18 cellular contexts compared by ENCODE assay signal in genomic region chr21:46108827-46109226, GRCh38. TPM values are rescaled to one million over a fixed set of nuclear protein-coding genes. Genes with fewer than 3 reads are reported as not detected.
DNase-seq lines count a peak whose midpoint lies in the region; ATAC-seq and TF ChIP-seq lines count a peak whose summit lies in the region.
"Had no signal": no experiment of that assay in that cellular context is flagged by ENCODE, and none has a peak within 500 bp of the region (broad histone marks: within the 10 kb centered on the region; RNA-seq: fewer than 3 reads in every experiment).

No MANE protein-coding gene starts in this region.

- H3K9ac ChIP-seq in mesenchymal stem cell (ENCODE audit: low read length) (peak overlapping the region; percentile 52), smooth muscle cell (ENCODE audit: low read depth) (no peak overlapping the region)

- H2AK5ac ChIP-seq in mesenchymal stem cell (ENCODE audit: low read length, severe bottlenecking) = no peak overlapping the region

- peaks cover 32% of the 10 kb centered on the region for H3F3A ChIP-seq in smooth muscle cell (ENCODE audit: low read depth)

- H3K23ac ChIP-seq in mesenchymal stem cell (ENCODE audit: low read length in 2 of 2) = no peak overlapping the region

- H4K8ac ChIP-seq in mesenchymal stem cell (ENCODE audit: low read length) = no peak overlapping the region

- H4K20me1 ChIP-seq in smooth muscle cell (ENCODE audit: low read depth) = peaks cover 98% of the 10 kb centered on the region

- ATAC-seq in left cardiac atrium (no peak), left ventricle myocardium superior (no peak)

- peaks cover 15% of the 10 kb centered on the region for H3K79me1 ChIP-seq in mesenchymal stem cell (replicated peaks; ENCODE audit: low read length, poor library complexity, severe bottlenecking)

- no peak overlapping the region for H3K4ac ChIP-seq in mesenchymal stem cell (ENCODE audit: low read depth in 1 of 2, low read length in 2 of 2)

- DNase-seq in left cardiac atrium (peak; percentile 10), left ventricle myocardium superior (no peak), coronary artery (ENCODE audit: low spot score) (peak; percentile 31), mesenchymal stem cell (no peak), smooth muscle cell (lab: John Stamatoyannopoulos, UW; ENCODE audit: unreplicated experiment) (no peak), A673 (ENCODE audit: low spot score) (no peak), AG08395 (ENCODE audit: low spot score) (no peak)
- DNase-seq in activated naive CD4-positive, alpha-beta T cell treated with anti-CD3 and anti-CD28 coated beads, Interleukin-2, amount 50 U/mL, for 16 hours = no peak
- DNase-seq: ACHN; CD4-positive, alpha-beta memory T cell; DMS79 treated with DMSO at 0.1 percent for 48 hours; GF-D8; GOT3; MV-4-11; NCI-H1417 treated with DMSO at 0.1 percent for 48 hours; NCI-H2029; NCI-H2171 treated with DMSO at 0.1 percent for 48 hours; NCI-H774 had no signal

- no peaks in the 10 kb centered on the region for H3K9me3 ChIP-seq in mesenchymal stem cell (ENCODE audit: control insufficient read depth, low read length)
- no peaks in the 10 kb centered on the region for H3K9me3 ChIP-seq in smooth muscle cell (replicated peaks; ENCODE audit: low read depth)
- peaks cover 15% of the 10 kb centered on the region for H3K9me3 ChIP-seq in A673 (ENCODE audit: low read depth, low read length, poor library complexity, severe bottlenecking)

- H3K4me2 ChIP-seq in mesenchymal stem cell (ENCODE audit: low read length, poor library complexity, severe bottlenecking) (no peak overlapping the region), smooth muscle cell (peak overlapping the region; percentile 42)

- H3K14ac ChIP-seq in mesenchymal stem cell (ENCODE audit: low read length in 2 of 2) = no peak overlapping the region

- H2AFZ ChIP-seq in mesenchymal stem cell (ENCODE audit: low read depth, low read length) = no peak overlapping the region
- H2AFZ ChIP-seq in smooth muscle cell (ENCODE audit: low read depth) = no peak overlapping the region

- H3K27me3 ChIP-seq in mesenchymal stem cell (ENCODE audit: control insufficient read depth in 1 of 2, insufficient read depth in 1 of 2, low read length in 2 of 2) (no peaks in the 10 kb centered on the region), smooth muscle cell (ENCODE audit: low read depth) (no peaks in the 10 kb centered on the region), A673 (replicated peaks; ENCODE audit: insufficient read depth, low read depth, low read length, poor library complexity) (no peaks in the 10 kb centered on the region)

- no peak overlapping the region for H2BK15ac ChIP-seq in mesenchymal stem cell (ENCODE audit: low read depth, poor library complexity, severe bottlenecking)

- intact Hi-C loops in left cardiac atrium (cut with DNase I) = no loop called here
- intact Hi-C loops in left ventricle myocardium superior (cut with micrococcal nuclease) = loop anchor here (10.0 kb wide), 1 partner anchor 134 kb away; no protein-coding TSS in a partner anchor
- intact Hi-C loops in A673 (cut with micrococcal nuclease; ENCODE audit: unreplicated experiment) = no loop called here

- H3K36me3 ChIP-seq in mesenchymal stem cell (ENCODE audit: control insufficient read depth in 1 of 2, insufficient read depth in 2 of 2, low read depth in 1 of 2, low read length in 2 of 2) (peaks cover 50 to 94% of the 10 kb centered on the region in 2 experiments), smooth muscle cell (ENCODE audit: low read depth) (peaks cover 11% of the 10 kb centered on the region), A673 (ENCODE audit: insufficient read depth, low read length, poor library complexity, severe bottlenecking) (no peaks in the 10 kb centered on the region)

- peaks cover 98% of the 10 kb centered on the region for H3K79me2 ChIP-seq in smooth muscle cell (ENCODE audit: low read depth)

- no peak overlapping the region for H4K91ac ChIP-seq in mesenchymal stem cell (ENCODE audit: low read length)

- BruUV-seq in A673 (replicated peaks; lab: Mats Ljungman, UMichigan) = no TSS peak

- no peak overlapping the region for H3K18ac ChIP-seq in mesenchymal stem cell (ENCODE audit: low read depth in 1 of 2, low read length in 2 of 2)

- H3K27ac ChIP-seq in coronary artery (peak overlapping the region; percentile 5 to 82), mesenchymal stem cell (ENCODE audit: low read length, poor library complexity, severe bottlenecking) (no peak overlapping the region), smooth muscle cell (ENCODE audit: low read depth) (peak overlapping the region; percentile 77), A673 (ENCODE audit: low read depth, low read length, poor library complexity, severe bottlenecking) (no peak overlapping the region)

- 93% methylated on average over 7 of the region's 7 CpGs for WGBS in mesenchymal stem cell
- WGBS in smooth muscle cell (ENCODE audit: low lambda C conversion rate) = 80% methylated on average over 7 of the region's 7 CpGs

- H3K4me3 ChIP-seq in coronary artery = peak overlapping the region; percentile 32
- H3K4me3 ChIP-seq in mesenchymal stem cell (ENCODE audit: insufficient read depth in 1 of 2, low read depth in 1 of 2, low read length in 2 of 2) = peak overlapping the region in 1 of 2 experiments; percentile 7
- no peak overlapping the region for H3K4me3 ChIP-seq in smooth muscle cell
- H3K4me3 ChIP-seq in A673 (ENCODE audit: low read depth, low read length, poor library complexity, severe bottlenecking) = no peak overlapping the region

- no peak overlapping the region for H2BK5ac ChIP-seq in mesenchymal stem cell (ENCODE audit: low read depth, low read length, poor library complexity, severe bottlenecking)

- no peak overlapping the region for H2BK12ac ChIP-seq in mesenchymal stem cell (ENCODE audit: low read length in 2 of 2)

- TF ChIP-seq CTCF in coronary artery (IDR thresholded peaks at IDR 0.05) (no peak), smooth muscle cell (IDR thresholded peaks at IDR 0.05; ENCODE audit: borderline replicate concordance, insufficient read depth, poor library complexity, severe bottlenecking) (no peak), A673 (conservative IDR thresholded peaks at IDR 0.05; ENCODE audit: low read depth, low read length) (no peak)

- CTCF ChIA-PET in A673 (lab: Charles Lee) = interaction anchor here (0.5 kb wide), 1 partner anchor 135 kb away, joined by 13 read pairs; no protein-coding TSS in a partner anchor

- H2BK120ac ChIP-seq in mesenchymal stem cell (ENCODE audit: low read depth, low read length) = no peak overlapping the region

- POLR2A ChIA-PET in A673 (lab: Charles Lee; ENCODE audit: low non-redundant PET) = no interaction called here

- H3K4me1 ChIP-seq in mesenchymal stem cell (ENCODE audit: control insufficient read depth, insufficient read depth, low read depth, low read length) (peaks cover 11% of the 10 kb centered on the region), smooth muscle cell (ENCODE audit: low read depth) (peaks cover 6% of the 10 kb centered on the region), A673 (ENCODE audit: insufficient read depth, low read length, poor library complexity, severe bottlenecking) (no peaks in the 10 kb centered on the region)

RNA-seq across cellular contexts. Expression of gene COL6A2, which starts 10.9 kb away (rescaled TPM):
- total RNA-seq in left cardiac atrium = 100 to 1,000 TPM; 330 to 350 TPM
- total RNA-seq in left ventricle myocardium superior = 196 TPM
- polyA plus RNA-seq in mesenchymal stem cell (2013, experiment 1 of 2) = 1,409 TPM
- polyA plus RNA-seq in mesenchymal stem cell (2013, experiment 2 of 2) = 1,389 TPM
- total RNA-seq in smooth muscle cell = 1,570 and 1,698 TPM in 2 replicates
- 2,969 and 4,089 TPM in 2 replicates for polyA plus RNA-seq in smooth muscle cell
- total RNA-seq in A673 (2021) = 15.0 and 29.0 TPM in 2 replicates

RNA-seq across cellular contexts. Expression of gene FTCD, which starts 46.6 kb away (rescaled TPM):
- total RNA-seq in left cardiac atrium (1 to 10 TPM in 1 of 2 donors, under 1 TPM in 1; 0.68 to 1.6 TPM), left ventricle myocardium superior (1.5 TPM), smooth muscle cell (1.3 and 4.1 TPM in 2 replicates), A673 (2021) (5.4 and 6.6 TPM in 2 replicates)
- 1.5 TPM for polyA plus RNA-seq in mesenchymal stem cell (2013, experiment 1 of 2)
- 1.8 TPM for polyA plus RNA-seq in mesenchymal stem cell (2013, experiment 2 of 2)
- polyA plus RNA-seq in smooth muscle cell = 15.2 and 18.0 TPM in 2 replicates
- polyA plus RNA-seq: CD4-positive, alpha-beta memory T cell had no signal

Comparison
In these comparisons a context has a peak if more than half of its experiments do, and no peak if none do; other contexts are left out.
1. DNase-seq: peak in left cardiac atrium (single experiment) and coronary artery (single experiment); none in left ventricle myocardium superior (single experiment), mesenchymal stem cell (single experiment), smooth muscle cell (single experiment), activated naive CD4-positive, alpha-beta T cell treated with anti-CD3 and anti-CD28 coated beads, Interleukin-2, amount 50 U/mL, for 16 hours (single experiment), A673 (single experiment) and AG08395 (single experiment).
2. H3K27ac ChIP-seq: peak in coronary artery (2 of 2) and smooth muscle cell (single experiment); none in mesenchymal stem cell (single experiment) and A673 (single experiment).